ENCODE assay signal across 1 cellular context in genomic region chr15:41922353-41922752, GRCh38.
TF ChIP-seq lines count a peak whose summit lies in the region.

No MANE protein-coding gene starts in this region.

TF ChIP-seq in HepG2, 621 proteins besides CTCF, POLR2A, EP300 and RAD21:
- TF ChIP-seq CEBPB (IDR thresholded peaks at IDR 0.05; ENCODE audit: borderline replicate concordance, low read depth, low read length) (peak; percentile 40; the same call in 1 of the 2 replicates), FOXC1 (CRISPR knock-in tag; IDR thresholded peaks at IDR 0.05; ENCODE audit: borderline replicate concordance) (no peak), CEBPG (CRISPR knock-in tag; IDR thresholded peaks at IDR 0.05) (peak; percentile 42; the same call in 1 of the 2 replicates), ZBTB33 (CRISPR knock-in tag; IDR thresholded peaks at IDR 0.05) (peak; percentile 87)
